Comparison of ENCODE assay signal across 15 cellular contexts in the genomic region with DNA sequence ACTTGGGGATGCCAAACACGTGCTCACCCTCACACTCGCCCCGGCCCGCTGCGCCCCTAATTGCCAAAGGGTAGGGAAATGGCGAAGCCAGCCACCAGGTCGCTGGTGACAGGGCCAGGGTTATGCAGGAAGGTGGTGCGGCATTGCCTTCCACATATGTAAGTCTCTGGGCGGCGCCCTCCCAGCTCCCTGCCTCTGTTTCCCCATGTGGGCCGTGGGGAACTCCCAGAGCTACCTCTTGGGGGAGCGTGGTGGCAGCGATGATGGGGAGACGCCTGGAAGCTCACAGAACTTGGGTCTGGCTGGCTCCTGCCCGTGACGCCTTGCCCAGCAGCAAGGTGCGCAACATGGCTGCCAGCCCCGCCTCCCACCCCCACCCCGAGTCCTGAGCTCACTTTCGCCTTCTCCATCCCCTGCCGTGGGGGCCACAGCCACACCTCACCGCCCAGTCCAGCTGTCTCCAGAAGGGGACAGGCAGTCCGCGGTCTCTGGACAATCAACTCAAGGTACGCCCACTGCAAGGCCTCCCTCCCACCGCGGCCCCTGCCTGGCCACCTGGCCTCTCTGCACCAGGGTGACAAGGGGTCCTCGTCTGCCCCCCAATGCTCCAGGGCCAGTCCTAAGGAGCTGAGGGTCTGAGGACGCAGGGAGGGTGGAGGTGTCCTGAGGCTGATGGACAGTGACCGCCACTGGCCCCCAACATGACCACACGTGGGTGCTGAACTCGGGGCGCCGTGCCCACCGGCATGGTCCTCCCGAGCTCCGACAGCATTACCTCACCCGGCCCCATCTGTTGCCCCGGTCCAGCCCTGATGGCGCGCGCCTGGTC. TPM values are rescaled to one million over a fixed set of nuclear protein-coding genes. Genes with fewer than 3 reads are reported as not detected.
DNase-seq lines count a peak whose midpoint lies in the region; ATAC-seq and TF ChIP-seq lines count a peak whose summit lies in the region.
"Had no signal": no experiment of that assay in that cellular context is flagged by ENCODE, and none has a peak within 500 bp of the region (broad histone marks: within the 10 kb centered on the region; RNA-seq: fewer than 3 reads in every experiment).

No MANE protein-coding gene starts in this region.

- no peaks in the 10 kb centered on the region for H3K79me1 ChIP-seq in trophoblast cell (ENCODE audit: low read length)

- H3K36me3 ChIP-seq in H7 (replicated peaks; ENCODE audit: control insufficient read depth, insufficient read depth, low read length) (peaks cover 2% of the 10 kb centered on the region), trophoblast cell (ENCODE audit: control insufficient read depth in 1 of 2, insufficient read depth in 2 of 2, low read length in 2 of 2) (peaks cover 11 to 23% of the 10 kb centered on the region in 2 experiments)

- no peak overlapping the region for H3K4ac ChIP-seq in trophoblast cell (ENCODE audit: low read depth, low read length)

- no CpG with 5 or more reads among the region's 42 CpGs for WGBS in trophoblast cell (ENCODE audit: extremely low coverage, insufficient coverage, insufficient read length)

- no peak overlapping the region for H3K23ac ChIP-seq in trophoblast cell (ENCODE audit: low read length)

- H2AFZ ChIP-seq in trophoblast cell (ENCODE audit: insufficient read depth, low read length, poor library complexity), result no peak overlapping the region
- H2AFZ ChIP-seq: GM23338 had no signal

- no peak for ATAC-seq in GM21423 (IDR thresholded peaks at IDR 0.05; ENCODE audit: unreplicated experiment)
- ATAC-seq: GM23338, left cardiac atrium had no signal

- H3K4me1 ChIP-seq in trophoblast cell (ENCODE audit: control insufficient read depth in 1 of 2, insufficient read depth in 2 of 2, low read length in 2 of 2), result peaks cover 5 to 18% of the 10 kb centered on the region in 2 experiments

- DNase-seq in C1 segment of cervical spinal cord (lab: John Stamatoyannopoulos, UW), result peak in 9 of 14 donors; percentile 23 to 63 (median 50)
- DNase-seq in H7, result peak; percentile 71
- DNase-seq in dorsolateral prefrontal cortex, result peak in 2 of 10 donors; percentile 41 to 78
- no peak for DNase-seq in posterior vena cava (ENCODE audit: low spot score)
- no peak for DNase-seq in trophoblast cell
- DNase-seq: activated CD4-positive, alpha-beta T cell treated with anti-CD3 and anti-CD28 coated beads for 48 hours; DND-41; effector memory CD4-positive, alpha-beta T cell; left cardiac atrium; MM.1S; NK-92 treated with Interleukin-12 subunit alpha and Interleukin-12 subunit beta, amount 100 ng/mL, for 24 hours; stimulated activated CD4-positive, alpha-beta T cell treated with anti-CD3 and anti-CD28 coated beads, Interleukin-12 subunit alpha, Interleukin-12 subunit beta, amount 100 ng/mL, for 4 hours; T1000 had no signal

- H3K14ac ChIP-seq in trophoblast cell (ENCODE audit: low read length), result no peak overlapping the region

- H2BK120ac ChIP-seq in trophoblast cell (ENCODE audit: insufficient read depth, low read length, poor library complexity), result no peak overlapping the region

- no peak overlapping the region for H2AK5ac ChIP-seq in trophoblast cell (ENCODE audit: low read length)

- no peaks in the 10 kb centered on the region for H3K79me2 ChIP-seq in trophoblast cell (ENCODE audit: control insufficient read depth, insufficient read depth, low read length, poor library complexity)

- no peak overlapping the region for H3K9ac ChIP-seq in trophoblast cell (ENCODE audit: low read length)

- peak overlapping the region in 41 of 59 donors; percentile 2 to 86 (median 73) for H3K27ac ChIP-seq in dorsolateral prefrontal cortex
- no peak overlapping the region for H3K27ac ChIP-seq in trophoblast cell (ENCODE audit: low read depth, low read length)

- H3K27me3 ChIP-seq in H7 (ENCODE audit: control insufficient read depth, insufficient read depth, low read length) (peaks cover 57% of the 10 kb centered on the region), dorsolateral prefrontal cortex (peaks cover 0 to 15% (median 0%) of the 10 kb centered on the region in 45 donors), trophoblast cell (ENCODE audit: insufficient read depth, low read length) (peaks cover 48% of the 10 kb centered on the region)

- no peak overlapping the region for H4K8ac ChIP-seq in trophoblast cell (ENCODE audit: low read depth, low read length)

- H3K18ac ChIP-seq in trophoblast cell (ENCODE audit: low read length), result no peak overlapping the region

- TF ChIP-seq CTCF in dorsolateral prefrontal cortex (IDR thresholded peaks at IDR 0.05 in 54 of 56, conservative IDR thresholded peaks at IDR 0.05 in 2 of 56; ENCODE audit: low read depth in 1 of 56, partially characterized antibody in 56 of 56), result no peak

- H3K9me3 ChIP-seq in trophoblast cell (ENCODE audit: insufficient read depth, low read depth, low read length), result peaks cover 15% of the 10 kb centered on the region

- H3K4me3 ChIP-seq in H7 (ENCODE audit: insufficient read depth, low read depth, low read length) (no peak overlapping the region), dorsolateral prefrontal cortex (peak overlapping the region in 2 of 59 donors; percentile 13 to 26), trophoblast cell (ENCODE audit: low read depth, low read length) (no peak overlapping the region)

- no peak overlapping the region for H4K12ac ChIP-seq in trophoblast cell (ENCODE audit: low read depth, low read length)

- no peak overlapping the region for H2BK12ac ChIP-seq in trophoblast cell (ENCODE audit: low read length)

- intact Hi-C loops in dorsolateral prefrontal cortex (cut with DNase I), result no loop called here
- intact Hi-C loops in posterior vena cava (cut with DNase I), result no loop called here

- H3K4me2 ChIP-seq in trophoblast cell (ENCODE audit: low read length), result no peak overlapping the region

- H2BK5ac ChIP-seq in trophoblast cell (ENCODE audit: low read depth, low read length, poor library complexity), result no peak overlapping the region

- no peak overlapping the region for H4K91ac ChIP-seq in trophoblast cell (ENCODE audit: low read depth, low read length)

RNA-seq across cellular contexts. Expression of a gene that starts 6.6 kb away (rescaled TPM):
- total RNA-seq in H7 (2014; rRNA removed; shearing (Covaris generic)), result 57.2 and 75.3 TPM in 2 replicates
- 10 to 100 TPM; 28.3 to 63.0 (median 35.2) TPM for total RNA-seq in dorsolateral prefrontal cortex
- 10 to 100 TPM; 16.2 to 17.3 TPM for total RNA-seq in posterior vena cava
- polyA plus RNA-seq in trophoblast cell (2013), result 20.9 and 21.6 TPM in 2 replicates

RNA-seq across cellular contexts. Expression of a gene that starts 17.7 kb away (rescaled TPM):
- total RNA-seq in H7 (2014; rRNA removed; shearing (Covaris generic)), result 5.5 and 9.6 TPM in 2 replicates
- total RNA-seq in dorsolateral prefrontal cortex, result 10 to 100 TPM in 50 of 120 experiments, 1 to 10 TPM in 70; 4.5 to 20.4 (median 9.5) TPM
- total RNA-seq in posterior vena cava, result 1 to 10 TPM in 1 of 2 donors, under 1 TPM in 1; 0.52 to 1.8 TPM
- polyA plus RNA-seq in trophoblast cell (2013), result 3.6 and 3.7 TPM in 2 replicates

RNA-seq across cellular contexts. Expression of a gene that starts 18.5 kb away (rescaled TPM):
- total RNA-seq in H7 (2014; rRNA removed; shearing (Covaris generic)), result 3.1 and 4.5 TPM in 2 replicates
- 10 to 100 TPM in 116 of 120 experiments, 1 to 10 TPM in 4; 6.9 to 23.9 (median 14.3) TPM for total RNA-seq in dorsolateral prefrontal cortex
- 1 to 10 TPM in 1 of 2 donors, under 1 TPM in 1; 0.33 to 1.2 TPM for total RNA-seq in posterior vena cava
- polyA plus RNA-seq in trophoblast cell (2013), result 4.2 and 4.8 TPM in 2 replicates

RNA-seq across cellular contexts. Expression of a gene that starts 22.5 kb away (rescaled TPM):
- total RNA-seq in H7 (2014; rRNA removed; shearing (Covaris generic)), result 0.11 and 0.31 TPM in 2 replicates
- 100 to 1,000 TPM; 130 to 289 (median 183) TPM for total RNA-seq in dorsolateral prefrontal cortex
- total RNA-seq in posterior vena cava, result under 1 TPM; 0.05 to 0.10 TPM
- 0.18 and 0.40 TPM in 2 replicates for polyA plus RNA-seq in trophoblast cell (2013)

RNA-seq across cellular contexts. Expression of a gene that starts 34.2 kb away (rescaled TPM):
- 1,494 and 1,693 TPM in 2 replicates for total RNA-seq in H7 (2014; rRNA removed; shearing (Covaris generic))
- total RNA-seq in dorsolateral prefrontal cortex, result 100 to 1,000 TPM; 343 to 670 (median 497) TPM
- 100 to 1,000 TPM; 722 to 743 TPM for total RNA-seq in posterior vena cava
- 1,862 and 1,936 TPM in 2 replicates for polyA plus RNA-seq in trophoblast cell (2013)

Comparison
In these comparisons a context has a peak if more than half of its experiments do, and no peak if none do; other contexts are left out.
1. DNase-seq: peak in C1 segment of cervical spinal cord (9 of 14) and H7 (single experiment); none in posterior vena cava (single experiment) and trophoblast cell (0 of 2).